Comparison of ENCODE assay signal across 8 cellular contexts in the genomic region with DNA sequence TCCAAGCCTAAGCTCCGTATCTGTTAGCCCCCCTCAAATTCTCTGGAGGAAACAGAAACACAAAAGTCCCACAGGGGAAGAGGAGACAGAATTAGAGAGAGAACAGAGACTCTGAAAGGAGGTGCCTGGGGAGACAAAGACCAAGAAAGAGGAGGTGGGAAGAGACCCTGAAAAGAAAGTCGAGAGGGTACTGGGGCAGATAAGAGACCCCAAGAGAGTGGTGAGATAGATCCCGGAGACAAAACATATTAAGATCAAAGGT. TPM values are rescaled to one million over a fixed set of nuclear protein-coding genes. Genes with fewer than 3 reads are reported as not detected.
A peak's percentile ranks its signal among the peaks of the same experiment; 100 is the strongest.
DNase-seq lines count a peak whose midpoint lies in the region; ATAC-seq and TF ChIP-seq lines count a peak whose summit lies in the region.

No MANE protein-coding gene starts in this region.

- H3K4me1 Mint-ChIP-seq in CD8-positive, alpha-beta T cell (ENCODE audit: low read depth), result peaks cover 40% of the 10 kb centered on the region
- H3K4me1 Mint-ChIP-seq in dendritic cell treated with granulocyte-macrophage colony-stimulating factor and Interleukin-4, amounts not matched to agents 40 ng/mL and 50 ng/mL, for 4 days (ENCODE audit: low read depth), result peaks cover 38% of the 10 kb centered on the region

- TF ChIP-seq CTCF in CD8-positive, alpha-beta T cell (IDR thresholded peaks at IDR 0.05), result no peak
- no peak for TF ChIP-seq CTCF in Loucy (conservative IDR thresholded peaks at IDR 0.05; ENCODE audit: low read length)

- CTCF ChIA-PET in CD8-positive, alpha-beta T cell (lab: Charles Lee), result interaction anchor here (0.7 kb wide), 1 partner anchor 27 kb away, joined by 3 read pairs; no protein-coding TSS in a partner anchor

- H3K4me3 ChIP-seq in CD8-positive, alpha-beta T cell (ENCODE audit: low read depth, low read length), result peak overlapping the region; percentile 90
- H3K4me3 ChIP-seq in Loucy (ENCODE audit: low read length, poor library complexity, severe bottlenecking) (peak overlapping the region; percentile 92), neuron (ENCODE audit: low read length) (peak overlapping the region; percentile 85)

- H2AFZ ChIP-seq in Loucy (ENCODE audit: low read length) (peak overlapping the region; percentile 65), neuron (ENCODE audit: low read depth, low read length) (peak overlapping the region; percentile 44)

- no peaks in the 10 kb centered on the region for H3K9me3 Mint-ChIP-seq in CD8-positive, alpha-beta T cell
- H3K9me3 Mint-ChIP-seq in dendritic cell treated with granulocyte-macrophage colony-stimulating factor and Interleukin-4, amounts not matched to agents 40 ng/mL and 50 ng/mL, for 4 days, result no peaks in the 10 kb centered on the region

- H3K9me3 ChIP-seq in CD8-positive, alpha-beta T cell (ENCODE audit: low read length), result no peaks in the 10 kb centered on the region
- H3K9me3 ChIP-seq in Loucy (ENCODE audit: insufficient read depth, low read depth, low read length), result no peaks in the 10 kb centered on the region
- H3K9me3 ChIP-seq in neuron (ENCODE audit: low read length), result no peaks in the 10 kb centered on the region

- peaks cover 7% of the 10 kb centered on the region for H4K20me1 ChIP-seq in Loucy (ENCODE audit: insufficient read depth, low read length, poor library complexity, severe bottlenecking)

- peaks cover 41% of the 10 kb centered on the region for H3K36me3 Mint-ChIP-seq in CD8-positive, alpha-beta T cell
- H3K36me3 Mint-ChIP-seq in dendritic cell treated with granulocyte-macrophage colony-stimulating factor and Interleukin-4, amounts not matched to agents 40 ng/mL and 50 ng/mL, for 4 days (ENCODE audit: low read depth), result peaks cover 59% of the 10 kb centered on the region

- no peak overlapping the region for H3K27ac ChIP-seq in CD8-positive, alpha-beta T cell (ENCODE audit: low read depth, low read length)

- H3K9ac ChIP-seq in Loucy (ENCODE audit: low read depth, low read length, poor library complexity, severe bottlenecking), result peak overlapping the region; percentile 84

- POLR2A ChIA-PET in CD8-positive, alpha-beta T cell (lab: Charles Lee), result interaction anchor here (0.5 to 1.7 kb wide), 3 partner anchors 25 to 219 kb away, joined by 3 to 8 read pairs (median 5); a partner anchor contains a TSS

- no peaks in the 10 kb centered on the region for H3F3A ChIP-seq in Loucy (ENCODE audit: low read depth)

- peaks cover 26% of the 10 kb centered on the region for H3K36me3 ChIP-seq in CD8-positive, alpha-beta T cell (ENCODE audit: insufficient read depth, low read length)
- H3K36me3 ChIP-seq in Loucy (ENCODE audit: insufficient read depth, low read length) (peaks cover 5% of the 10 kb centered on the region; the same call in 1 of the 2 replicates), neuron (ENCODE audit: insufficient read depth, low read length) (peaks cover 21% of the 10 kb centered on the region)

- no peak for DNase-seq in CD8-positive, alpha-beta T cell
- no peak for DNase-seq in NCI-H1048 (lab: John Stamatoyannopoulos, UW)

- intact Hi-C loops in CD8-positive, alpha-beta T cell (cut with DNase I, micrococcal nuclease), result loop anchor here (1.0 to 2.0 kb wide), 13 partner anchors 24 to 274 kb away; a partner anchor contains a TSS
- intact Hi-C loops in dendritic cell treated with granulocyte-macrophage colony-stimulating factor and Interleukin-4, amounts not matched to agents 40 ng/mL and 50 ng/mL, for 4 days (cut with micrococcal nuclease), result loop anchor here (1.0 to 2.0 kb wide), 2 partner anchors 24 to 54 kb away; a partner anchor contains a TSS

- peak overlapping the region; percentile 95 for H3K27ac Mint-ChIP-seq in CD8-positive, alpha-beta T cell
- H3K27ac Mint-ChIP-seq in dendritic cell treated with granulocyte-macrophage colony-stimulating factor and Interleukin-4, amounts not matched to agents 40 ng/mL and 50 ng/mL, for 4 days, result peak overlapping the region; percentile 56

- H3K27me3 ChIP-seq in CD8-positive, alpha-beta T cell (ENCODE audit: insufficient read depth, low read length), result peaks cover 19% of the 10 kb centered on the region
- no peaks in the 10 kb centered on the region for H3K27me3 ChIP-seq in Loucy (ENCODE audit: insufficient read depth, low read length, poor library complexity, severe bottlenecking)
- no peaks in the 10 kb centered on the region for H3K27me3 ChIP-seq in neuron (ENCODE audit: insufficient read depth, low read length)

- peak overlapping the region; percentile 93 for H3K4me3 Mint-ChIP-seq in CD8-positive, alpha-beta T cell
- peak overlapping the region; percentile 96 for H3K4me3 Mint-ChIP-seq in dendritic cell treated with granulocyte-macrophage colony-stimulating factor and Interleukin-4, amounts not matched to agents 40 ng/mL and 50 ng/mL, for 4 days

- no peak for ATAC-seq in CD8-positive, alpha-beta T cell
- ATAC-seq in HG03439 (IDR thresholded peaks at IDR 0.05; ENCODE audit: unreplicated experiment) (no peak), HG03139 (IDR thresholded peaks at IDR 0.05; ENCODE audit: unreplicated experiment) (no peak), HG03196 (IDR thresholded peaks at IDR 0.05; ENCODE audit: unreplicated experiment) (no peak)

- H3K4me1 ChIP-seq in CD8-positive, alpha-beta T cell (ENCODE audit: insufficient read depth, low read length), result peaks cover 24% of the 10 kb centered on the region
- peaks cover 11% of the 10 kb centered on the region for H3K4me1 ChIP-seq in Loucy (ENCODE audit: insufficient read depth, low read length, poor library complexity, severe bottlenecking)
- peaks cover 16% of the 10 kb centered on the region for H3K4me1 ChIP-seq in neuron (ENCODE audit: insufficient read depth, low read length)

- peaks cover 28% of the 10 kb centered on the region for H3K79me2 ChIP-seq in Loucy (ENCODE audit: insufficient read depth, low read length)

- H3K27me3 Mint-ChIP-seq in CD8-positive, alpha-beta T cell (ENCODE audit: low read depth), result peaks cover 18% of the 10 kb centered on the region
- H3K27me3 Mint-ChIP-seq in dendritic cell treated with granulocyte-macrophage colony-stimulating factor and Interleukin-4, amounts not matched to agents 40 ng/mL and 50 ng/mL, for 4 days, result peaks cover 35% of the 10 kb centered on the region

- peak overlapping the region; percentile 99 for H3K4me2 ChIP-seq in Loucy (ENCODE audit: low read depth, low read length, poor library complexity, severe bottlenecking)

- no peaks in the 10 kb centered on the region for H3K9me2 ChIP-seq in Loucy (replicated peaks; ENCODE audit: low read depth, low read length)

RNA-seq across cellular contexts. Expression of a gene that starts 0.9 kb away (rescaled TPM):
- total RNA-seq in CD8-positive, alpha-beta T cell, result 10 to 100 TPM; 36.1 to 41.7 TPM

RNA-seq across cellular contexts. Expression of a gene that starts 10.5 kb away (rescaled TPM):
- total RNA-seq in CD8-positive, alpha-beta T cell, result 1 to 10 TPM; 3.7 to 3.9 TPM

RNA-seq across cellular contexts. Expression of a gene that starts 24.3 kb away (rescaled TPM):
- total RNA-seq in CD8-positive, alpha-beta T cell, result 10 to 100 TPM; 30.9 to 32.3 TPM

RNA-seq across cellular contexts. Expression of a gene that starts 51.4 kb away (rescaled TPM):
- total RNA-seq in CD8-positive, alpha-beta T cell, result not detected

RNA-seq across cellular contexts. Expression of a gene that starts 53.5 kb away (rescaled TPM):
- total RNA-seq in CD8-positive, alpha-beta T cell, result 10 to 100 TPM; 29.7 to 33.1 TPM
